8 cellular contexts compared by ENCODE assay signal in genomic region chr7:130010689-130011412, GRCh38. TPM values are rescaled to one million over a fixed set of nuclear protein-coding genes. Genes with fewer than 3 reads are reported as not detected.
DNase-seq lines count a peak whose midpoint lies in the region; ATAC-seq, FAIRE-seq and TF ChIP-seq lines count a peak whose summit lies in the region.

No MANE protein-coding gene starts in this region.

- H3K4me3 ChIP-seq in cardiac muscle cell (no peak overlapping the region), psoas muscle (no peak overlapping the region)

- DNase-seq in G401 (ENCODE audit: low spot score) (peak; percentile 87), HCEC 1CT (peak; percentile 72), NCI-H1048 (lab: John Stamatoyannopoulos, UW) (peak; percentile 55), SKM-1 (lab: John Stamatoyannopoulos, UW; ENCODE audit: unreplicated experiment) (peak; percentile 62), cardiac muscle cell (ENCODE audit: low read depth in 1 of 2, low spot score in 1 of 2) (peak; percentile 80 to 93), psoas muscle (peak; percentile 71 to 86), urothelium cell line (ENCODE audit: low spot score) (peak; percentile 61)

- H3K36me3 Mint-ChIP-seq in activated naive CD4-positive, alpha-beta T cell treated with anti-CD3 and anti-CD28 coated beads, Interleukin-2, amount 50 U/mL, for 24 hours = no peaks in the 10 kb centered on the region

- H3K27ac Mint-ChIP-seq in activated naive CD4-positive, alpha-beta T cell treated with anti-CD3 and anti-CD28 coated beads, Interleukin-2, amount 50 U/mL, for 24 hours = peak overlapping the region; percentile 46

- H3K27me3 Mint-ChIP-seq in activated naive CD4-positive, alpha-beta T cell treated with anti-CD3 and anti-CD28 coated beads, Interleukin-2, amount 50 U/mL, for 24 hours = no peaks in the 10 kb centered on the region

- ATAC-seq in psoas muscle = peak; percentile 70 to 84 (median 77)

- in situ Hi-C loops in G401 (cut with HindIII; ENCODE audit: low sequenced_read_pairs) = no loop called here

- WGBS in psoas muscle, 3 donors = 25 to 33% (median 28%) methylated on average over 11 to 12 of the region's 12 CpGs

- no peak overlapping the region for H3K4me3 Mint-ChIP-seq in activated naive CD4-positive, alpha-beta T cell treated with anti-CD3 and anti-CD28 coated beads, Interleukin-2, amount 50 U/mL, for 24 hours

- H3K9me3 ChIP-seq in cardiac muscle cell (ENCODE audit: low read depth) (no peaks in the 10 kb centered on the region), psoas muscle (no peaks in the 10 kb centered on the region)

- H3K27me3 ChIP-seq in cardiac muscle cell = no peaks in the 10 kb centered on the region
- H3K27me3 ChIP-seq in psoas muscle (ENCODE audit: insufficient read depth in 3 of 3, low read length in 2 of 3) = no peaks in the 10 kb centered on the region

- FAIRE-seq in urothelium cell line (lab: Jason Lieb, UNC) = no peak

- no peaks in the 10 kb centered on the region for H3K9me3 Mint-ChIP-seq in activated naive CD4-positive, alpha-beta T cell treated with anti-CD3 and anti-CD28 coated beads, Interleukin-2, amount 50 U/mL, for 24 hours

- no peaks in the 10 kb centered on the region for H3K4me1 ChIP-seq in cardiac muscle cell (ENCODE audit: low read depth)
- peaks cover 28% of the 10 kb centered on the region for H3K4me1 ChIP-seq in psoas muscle

- intact Hi-C loops in psoas muscle (cut with DNase I) = loop anchor here (2.0 to 10.0 kb wide), 5 partner anchors 59 to 346 kb away; partner anchors contain the start of gene UBE2H (in 1 of the 2)

- TF ChIP-seq CTCF in cardiac muscle cell (IDR thresholded peaks at IDR 0.05; ENCODE audit: low read depth, low read length) = peak; percentile 91
- peak; percentile 91 for TF ChIP-seq CTCF in psoas muscle (IDR thresholded peaks at IDR 0.05)

- peaks cover 5% of the 10 kb centered on the region for H3K4me1 Mint-ChIP-seq in activated naive CD4-positive, alpha-beta T cell treated with anti-CD3 and anti-CD28 coated beads, Interleukin-2, amount 50 U/mL, for 24 hours

- no peaks in the 10 kb centered on the region for H3K36me3 ChIP-seq in cardiac muscle cell
- H3K36me3 ChIP-seq in psoas muscle (ENCODE audit: insufficient read depth in 1 of 2, low read depth in 1 of 2) = no peaks in the 10 kb centered on the region

- no peak overlapping the region for H3K27ac ChIP-seq in cardiac muscle cell
- H3K27ac ChIP-seq in psoas muscle = peak overlapping the region; percentile 85

RNA-seq across cellular contexts. Expression of gene ZC3HC1, which starts 40.3 kb away (rescaled TPM):
- total RNA-seq in G401 (2014; rRNA removed; shearing (Covaris generic)) = 31.8 and 49.0 TPM in 2 replicates
- total RNA-seq in cardiac muscle cell = 16.4 and 18.6 TPM in 2 replicates
- polyA plus RNA-seq in cardiac muscle cell = 30.5 and 33.4 TPM in 2 replicates
- 10 to 100 TPM; 21.1 to 26.6 (median 26.0) TPM for total RNA-seq in psoas muscle
- 10 to 100 TPM; 22.8 to 37.7 (median 33.5) TPM for polyA plus RNA-seq in psoas muscle

RNA-seq across cellular contexts. Expression of gene UBE2H, which starts 58.1 kb away (rescaled TPM):
- total RNA-seq in G401 (2014; rRNA removed; shearing (Covaris generic)) = 34.0 and 49.3 TPM in 2 replicates
- 172 and 409 TPM in 2 replicates for total RNA-seq in cardiac muscle cell
- polyA plus RNA-seq in cardiac muscle cell = 140 and 178 TPM in 2 replicates
- total RNA-seq in psoas muscle = 100 to 1,000 TPM in 1 of 4 donors, 10 to 100 TPM in 3; 75.9 to 111 (median 77.4) TPM
- 100 to 1,000 TPM in 1 of 3 donors, 10 to 100 TPM in 2; 17.3 to 115 (median 50.5) TPM for polyA plus RNA-seq in psoas muscle

RNA-seq across cellular contexts. Expression of gene KLHDC10, which starts 59.5 kb away (rescaled TPM):
- 9.2 and 23.5 TPM in 2 replicates for total RNA-seq in G401 (2014; rRNA removed; shearing (Covaris generic))
- 10.4 and 14.4 TPM in 2 replicates for total RNA-seq in cardiac muscle cell
- polyA plus RNA-seq in cardiac muscle cell = 6.2 and 7.9 TPM in 2 replicates
- 10 to 100 TPM; 30.5 to 45.0 (median 36.5) TPM for total RNA-seq in psoas muscle
- 10 to 100 TPM; 17.6 to 49.6 (median 18.5) TPM for polyA plus RNA-seq in psoas muscle
